Comparison of ENCODE assay signal across 1 cellular context in the genomic region with DNA sequence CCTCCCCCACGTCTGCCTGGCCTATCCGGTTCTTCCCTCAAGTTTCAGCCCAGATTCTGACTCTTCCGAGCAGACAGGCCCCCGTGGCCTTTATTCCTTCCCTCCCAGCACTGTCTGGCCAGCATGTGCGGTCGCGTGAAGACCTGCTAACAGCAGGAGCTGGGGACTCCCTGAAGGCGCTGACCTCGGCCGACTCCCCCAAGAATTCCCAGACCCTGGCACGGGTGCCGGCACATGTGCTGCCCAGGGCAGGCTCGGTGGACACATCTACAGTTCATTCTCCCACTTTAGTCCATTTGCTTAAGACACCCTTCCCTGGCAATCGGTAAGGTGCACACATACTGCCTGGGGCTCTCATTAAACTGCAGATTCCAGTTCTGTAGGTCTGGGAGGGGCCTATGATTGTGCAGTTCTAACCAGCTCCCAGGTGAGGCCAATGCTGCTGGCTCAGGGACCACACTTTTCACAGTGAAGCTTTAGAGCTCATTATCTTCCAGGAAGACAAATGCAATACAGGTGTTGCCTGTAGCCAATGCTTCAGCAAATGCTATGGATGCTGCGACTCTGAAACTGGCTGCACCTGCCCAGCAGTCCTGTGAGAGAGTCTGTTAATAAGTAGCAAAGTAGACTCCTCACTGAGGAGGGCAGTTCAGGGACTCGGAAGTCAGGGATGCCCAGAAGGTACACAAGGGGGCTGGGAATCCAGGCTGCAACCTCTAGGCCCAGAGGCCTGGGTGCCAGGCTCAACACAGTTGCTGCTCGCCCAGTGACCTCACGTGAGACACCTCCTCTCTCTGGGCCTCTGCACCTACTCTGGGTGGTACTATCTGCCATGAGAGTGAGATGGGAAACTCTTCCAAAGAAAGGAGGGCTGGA.
TF ChIP-seq lines count a peak whose summit lies in the region.

No MANE protein-coding gene starts in this region.

TF ChIP-seq in H1, 55 proteins besides CTCF, POLR2A, EP300 and RAD21:
- TF ChIP-seq CTBP2 (IDR thresholded peaks at IDR 0.05; ENCODE audit: borderline replicate concordance, insufficient read depth, insufficient read length, low read length) = no peak
- no peak for TF ChIP-seq KDM4A (IDR thresholded peaks at IDR 0.05; ENCODE audit: low read depth, low read length, severe bottlenecking)
- no peak for TF ChIP-seq PHF8 (conservative IDR thresholded peaks at IDR 0.05; ENCODE audit: low read depth, low read length)
- TF ChIP-seq SIX5 (IDR thresholded peaks at IDR 0.05; ENCODE audit: low read depth, low read length) = no peak
- no peak for TF ChIP-seq MAFK (IDR thresholded peaks at IDR 0.05; ENCODE audit: low read depth, low read length)
- TF ChIP-seq CHD2 (IDR thresholded peaks at IDR 0.05; ENCODE audit: low read length) = no peak
- TF ChIP-seq SP4 (IDR thresholded peaks at IDR 0.05; ENCODE audit: low read length) = no peak
- TF ChIP-seq CEBPB (IDR thresholded peaks at IDR 0.05; ENCODE audit: low read depth, low read length) = no peak
- no peak for TF ChIP-seq ASH2L (IDR thresholded peaks at IDR 0.05; ENCODE audit: low read length)
- no peak for TF ChIP-seq RXRA (IDR thresholded peaks at IDR 0.05; ENCODE audit: insufficient read depth, low read depth, low read length)
- no peak for TF ChIP-seq TEAD4 (IDR thresholded peaks at IDR 0.05; ENCODE audit: low read depth, low read length)
- TF ChIP-seq SRF (IDR thresholded peaks at IDR 0.05; ENCODE audit: low read depth, low read length) = no peak
- no peak for TF ChIP-seq EGR1 (IDR thresholded peaks at IDR 0.05; ENCODE audit: borderline replicate concordance, low read depth, low read length)
- TF ChIP-seq CBX8 (IDR thresholded peaks at IDR 0.05; ENCODE audit: borderline replicate concordance, low read depth, low read length) = no peak
- no peak for TF ChIP-seq CHD1 (IDR thresholded peaks at IDR 0.05; ENCODE audit: low read depth, low read length)
- no peak for TF ChIP-seq ATF3 (IDR thresholded peaks at IDR 0.05; ENCODE audit: insufficient read depth, low read depth, low read length)
- TF ChIP-seq SP2 (IDR thresholded peaks at IDR 0.05; ENCODE audit: low read length) = no peak
- TF ChIP-seq SIRT6 (IDR thresholded peaks at IDR 0.05; ENCODE audit: low read length) = no peak
- no peak for TF ChIP-seq POU5F1 (IDR thresholded peaks at IDR 0.05; ENCODE audit: low read depth, low read length)
- no peak for TF ChIP-seq TBP (IDR thresholded peaks at IDR 0.05; ENCODE audit: low read depth, low read length)
